In the genomic region with DNA sequence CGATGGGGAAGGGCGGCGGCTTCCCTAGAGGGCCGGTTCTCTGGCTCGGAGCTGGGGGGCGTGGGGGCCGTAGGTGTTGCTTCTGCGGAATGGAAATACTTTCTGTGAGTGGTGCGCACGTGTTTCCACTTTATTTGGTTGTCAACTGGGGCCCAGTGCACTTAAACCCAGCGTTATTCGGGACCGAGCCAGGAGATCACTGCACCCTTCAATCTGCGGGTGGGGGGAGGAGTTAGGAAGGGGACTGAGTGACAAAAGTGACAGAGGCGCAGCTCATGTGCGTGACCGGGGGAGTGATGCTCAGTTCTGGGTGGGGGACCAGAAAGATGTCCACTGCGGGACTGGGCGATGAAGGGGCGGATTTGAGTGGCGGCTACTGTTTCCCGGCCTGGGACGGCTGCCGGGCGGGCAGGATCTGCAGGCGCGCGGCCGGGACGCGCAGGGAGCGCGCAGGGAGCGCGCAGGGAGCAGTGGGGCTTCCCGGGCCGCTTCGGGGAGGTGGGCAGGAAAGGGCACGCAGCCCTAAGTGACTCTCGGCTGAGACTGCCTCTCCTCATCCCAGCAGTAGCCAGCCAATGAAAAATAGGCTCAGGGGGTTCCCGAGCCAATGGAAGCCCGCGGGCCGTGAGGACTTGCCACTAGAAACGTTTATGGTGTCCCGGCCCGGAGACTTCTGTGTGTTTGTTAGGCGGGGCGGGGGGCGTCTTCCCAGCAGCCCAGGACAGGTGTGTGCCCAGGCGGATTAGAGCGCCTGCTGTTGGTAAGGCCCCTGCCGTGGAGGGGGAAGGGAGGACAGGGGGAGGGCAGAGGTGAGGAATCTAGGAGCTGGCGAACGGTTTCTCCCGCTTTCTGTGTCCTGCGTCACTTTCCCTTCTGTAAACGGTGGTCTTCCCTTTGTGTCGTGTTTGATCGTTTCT, we compare ENCODE assay signal across 8 cellular contexts. TPM values are rescaled to one million over a fixed set of nuclear protein-coding genes. Genes with fewer than 3 reads are reported as not detected.
DNase-seq lines count a peak whose midpoint lies in the region; TF ChIP-seq lines count a peak whose summit lies in the region.

No MANE protein-coding gene starts in this region.

- no peaks in the 10 kb centered on the region for H3K36me3 Mint-ChIP-seq in activated T-helper 2 cell treated with anti-CD3 and anti-CD28 coated beads, Interferon-gamma antibody, Interleukin-2, Interleukin-4, amounts not matched to agents 10 μg/mL and 5 μg/mL and 100 μg/mL, durations not matched to agents 14 hours and 24 hours and 36 hours (ENCODE audit: low read depth)
- H3K36me3 Mint-ChIP-seq in neural progenitor cell: no peaks in the 10 kb centered on the region

- H3F3A ChIP-seq in OCI-LY1 (ENCODE audit: insufficient read depth, low read length) (no peaks in the 10 kb centered on the region), neural progenitor cell (ENCODE audit: low read depth) (peaks cover 19% of the 10 kb centered on the region)

- H3K27me3 ChIP-seq in OCI-LY1 (ENCODE audit: insufficient read depth, low read length): no peaks in the 10 kb centered on the region
- peaks cover 61% of the 10 kb centered on the region for H3K27me3 ChIP-seq in neural progenitor cell
- no peaks in the 10 kb centered on the region for H3K27me3 ChIP-seq in thymus (ENCODE audit: control insufficient read depth, insufficient read depth)

- no peaks in the 10 kb centered on the region for H3K27me3 Mint-ChIP-seq in activated T-helper 2 cell treated with anti-CD3 and anti-CD28 coated beads, Interferon-gamma antibody, Interleukin-2, Interleukin-4, amounts not matched to agents 10 μg/mL and 5 μg/mL and 100 μg/mL, durations not matched to agents 14 hours and 24 hours and 36 hours (ENCODE audit: low read depth)
- peaks cover 22% of the 10 kb centered on the region for H3K27me3 Mint-ChIP-seq in neural progenitor cell (ENCODE audit: insufficient read depth, low read depth)

- no peaks in the 10 kb centered on the region for H3K9me3 Mint-ChIP-seq in activated T-helper 2 cell treated with anti-CD3 and anti-CD28 coated beads, Interferon-gamma antibody, Interleukin-2, Interleukin-4, amounts not matched to agents 10 μg/mL and 5 μg/mL and 100 μg/mL, durations not matched to agents 14 hours and 24 hours and 36 hours
- no peaks in the 10 kb centered on the region for H3K9me3 Mint-ChIP-seq in neural progenitor cell

- WGBS in thymus: 3% methylated on average over 60 of the region's 60 CpGs

- peaks cover 27% of the 10 kb centered on the region for H3K4me1 Mint-ChIP-seq in activated T-helper 2 cell treated with anti-CD3 and anti-CD28 coated beads, Interferon-gamma antibody, Interleukin-2, Interleukin-4, amounts not matched to agents 10 μg/mL and 5 μg/mL and 100 μg/mL, durations not matched to agents 14 hours and 24 hours and 36 hours (ENCODE audit: low read depth)
- peaks cover 20% of the 10 kb centered on the region for H3K4me1 Mint-ChIP-seq in neural progenitor cell

- H3K4me3 Mint-ChIP-seq in activated T-helper 2 cell treated with anti-CD3 and anti-CD28 coated beads, Interferon-gamma antibody, Interleukin-2, Interleukin-4, amounts not matched to agents 10 μg/mL and 5 μg/mL and 100 μg/mL, durations not matched to agents 14 hours and 24 hours and 36 hours (ENCODE audit: low read depth): peak overlapping the region; percentile 86
- peak overlapping the region; percentile 92 for H3K4me3 Mint-ChIP-seq in neural progenitor cell

- CTCF ChIA-PET in RWPE1 (lab: Yijun Ruan, JAX): interaction anchor here (0.5 kb wide), 1 partner anchor 19 kb away, joined by 5 read pairs; no protein-coding TSS in a partner anchor

- H4K20me1 ChIP-seq in OCI-LY1 (ENCODE audit: insufficient read depth, low read length) (no peaks in the 10 kb centered on the region), neural progenitor cell (ENCODE audit: low read depth) (no peaks in the 10 kb centered on the region)

- H3K9ac ChIP-seq in OCI-LY1 (ENCODE audit: low read length) (peak overlapping the region; percentile 64; the same call in 1 of the 2 replicates), neural progenitor cell (no peak overlapping the region)

- peak overlapping the region; percentile 74 for H3K4me2 ChIP-seq in OCI-LY1 (ENCODE audit: low read length)
- peak overlapping the region; percentile 99 for H3K4me2 ChIP-seq in neural progenitor cell

- H3K27ac ChIP-seq in OCI-LY1 (ENCODE audit: low read depth, low read length, poor library complexity, severe bottlenecking): no peak overlapping the region
- H3K27ac ChIP-seq in neural progenitor cell: no peak overlapping the region
- peak overlapping the region; percentile 97 for H3K27ac ChIP-seq in thymus (ENCODE audit: low read depth)
- H3K27ac ChIP-seq in RWPE1: no peak overlapping the region

- TF ChIP-seq CTCF in OCI-LY1 (IDR thresholded peaks at IDR 0.05; ENCODE audit: low read length): no peak
- no peak for TF ChIP-seq CTCF in foreskin fibroblast (IDR thresholded peaks at IDR 0.05; ENCODE audit: low read depth, low read length)
- no peak for TF ChIP-seq CTCF in neural progenitor cell (IDR thresholded peaks at IDR 0.05)
- TF ChIP-seq CTCF in RWPE1 (conservative IDR thresholded peaks at IDR 0.05; ENCODE audit: low read depth): no peak

- H2AFZ ChIP-seq in OCI-LY1 (ENCODE audit: low read length) (no peak overlapping the region), neural progenitor cell (replicated peaks) (peak overlapping the region; percentile 90)

- no peaks in the 10 kb centered on the region for H3K79me2 ChIP-seq in OCI-LY1 (ENCODE audit: insufficient read depth, low read length)
- no peaks in the 10 kb centered on the region for H3K79me2 ChIP-seq in neural progenitor cell (ENCODE audit: low read depth)

- H3K9me3 ChIP-seq in OCI-LY1 (ENCODE audit: low read length): no peaks in the 10 kb centered on the region
- H3K9me3 ChIP-seq in neural progenitor cell (ENCODE audit: low read depth): no peaks in the 10 kb centered on the region
- H3K9me3 ChIP-seq in thymus (ENCODE audit: control insufficient read depth): no peaks in the 10 kb centered on the region

- no peaks in the 10 kb centered on the region for H3K9me2 ChIP-seq in OCI-LY1 (ENCODE audit: low read depth, low read length)

- DNase-seq in NK-92 (lab: John Stamatoyannopoulos, UW; ENCODE audit: unreplicated experiment) (peak; percentile 7), foreskin fibroblast (peak; percentile 30 to 69), neural progenitor cell (ENCODE audit: low spot score) (peak; percentile 87), RWPE1 (ENCODE audit: low spot score) (no peak)
- no peak for DNase-seq in NK-92 treated with Interleukin-12 subunit alpha and Interleukin-12 subunit beta, amount 100 ng/mL, for 24 hours (lab: John Stamatoyannopoulos, UW)
- DNase-seq in activated T-helper 2 cell treated with anti-CD3 and anti-CD28 coated beads, Interferon-gamma antibody, Interleukin-2, Interleukin-4, amounts not matched to agents 10 μg/mL and 5 μg/mL and 100 μg/mL, durations not matched to agents 14 hours and 24 hours and 36 hours (ENCODE audit: low spot score): peak; percentile 45

- H3K4me1 ChIP-seq in OCI-LY1 (ENCODE audit: insufficient read depth, low read length, severe bottlenecking) (peaks cover 33% of the 10 kb centered on the region), neural progenitor cell (peaks cover 9% of the 10 kb centered on the region), thymus (ENCODE audit: control insufficient read depth, insufficient read depth, low read length) (peaks cover 10% of the 10 kb centered on the region)

- peak overlapping the region; percentile 92 for H3K27ac Mint-ChIP-seq in activated T-helper 2 cell treated with anti-CD3 and anti-CD28 coated beads, Interferon-gamma antibody, Interleukin-2, Interleukin-4, amounts not matched to agents 10 μg/mL and 5 μg/mL and 100 μg/mL, durations not matched to agents 14 hours and 24 hours and 36 hours
- no peak overlapping the region for H3K27ac Mint-ChIP-seq in neural progenitor cell

- intact Hi-C loops in activated T-helper 2 cell treated with anti-CD3 and anti-CD28 coated beads, Interferon-gamma antibody, Interleukin-2, Interleukin-4, amounts not matched to agents 10 μg/mL and 5 μg/mL and 100 μg/mL, durations not matched to agents 14 hours and 24 hours and 36 hours (cut with micrococcal nuclease): loop anchor here (1.0 to 5.0 kb wide), 7 partner anchors 19 to 248 kb away; a partner anchor contains a TSS

- H3K4me3 ChIP-seq in OCI-LY1 (ENCODE audit: low read depth, low read length, poor library complexity, severe bottlenecking): peak overlapping the region; percentile 72
- H3K4me3 ChIP-seq in foreskin fibroblast (ENCODE audit: low read depth in 1 of 2, low read length in 2 of 2): peak overlapping the region; percentile 44 to 53
- peak overlapping the region; percentile 75 for H3K4me3 ChIP-seq in neural progenitor cell
- H3K4me3 ChIP-seq in thymus (ENCODE audit: low read length): peak overlapping the region; percentile 62

- H3K36me3 ChIP-seq in OCI-LY1 (ENCODE audit: insufficient read depth, low read length): no peaks in the 10 kb centered on the region
- H3K36me3 ChIP-seq in neural progenitor cell: no peaks in the 10 kb centered on the region
- H3K36me3 ChIP-seq in thymus (ENCODE audit: control insufficient read depth, insufficient read depth): no peaks in the 10 kb centered on the region

- POLR2A ChIA-PET in RWPE1 (lab: Yijun Ruan, JAX; ENCODE audit: low non-redundant PET): no interaction called here

RNA-seq across cellular contexts. Expression of a gene that starts 54.3 kb away (rescaled TPM):
- 10.4 and 12.5 TPM in 2 replicates for total RNA-seq in activated T-helper 2 cell treated with anti-CD3 and anti-CD28 coated beads, Interferon-gamma antibody, Interleukin-2, Interleukin-4, amounts not matched to agents 10 μg/mL and 5 μg/mL and 100 μg/mL, durations not matched to agents 14 hours and 24 hours and 36 hours
- total RNA-seq in neural progenitor cell (ENCODE audit: low replicate concordance): 10.5 and 13.6 TPM in 2 replicates
- polyA plus RNA-seq in thymus: 6.3 TPM

Comparison
In these comparisons a context has a peak if more than half of its experiments do, and no peak if none do; other contexts are left out.
1. DNase-seq: peak in NK-92 (single experiment), activated T-helper 2 cell treated with anti-CD3 and anti-CD28 coated beads, Interferon-gamma antibody, Interleukin-2, Interleukin-4, amounts not matched to agents 10 μg/mL and 5 μg/mL and 100 μg/mL, durations not matched to agents 14 hours and 24 hours and 36 hours (single experiment), foreskin fibroblast (2 of 2) and neural progenitor cell (single experiment); none in NK-92 treated with Interleukin-12 subunit alpha and Interleukin-12 subunit beta, amount 100 ng/mL, for 24 hours (single experiment) and RWPE1 (single experiment).
2. Peak in every context shown above with its lines, with median percentiles within 50 percentile points of each other: H3K4me3 ChIP-seq.